1 cellular context compared by ENCODE assay signal in genomic region chr15:40754574-40754882, GRCh38.
TF ChIP-seq lines count a peak whose summit lies in the region.

No MANE protein-coding gene starts in this region.

TF ChIP-seq in HEK293, 187 proteins besides CTCF, POLR2A, EP300 and RAD21 (continued from another document):
- TF ChIP-seq GLI2 (tag by site-specific recombination; IDR thresholded peaks at IDR 0.05; ENCODE audit: borderline replicate concordance, low read depth), result no peak
- no peak for TF ChIP-seq ZBTB17 (tag by site-specific recombination; IDR thresholded peaks at IDR 0.05)
- no peak for TF ChIP-seq ZNF157 (tag by site-specific recombination; IDR thresholded peaks at IDR 0.05)
- no peak for TF ChIP-seq ZNF211 (tag by site-specific recombination; IDR thresholded peaks at IDR 0.05; ENCODE audit: low read depth)
- no peak for TF ChIP-seq ZBTB21 (tag by site-specific recombination; IDR thresholded peaks at IDR 0.05)
- no peak for TF ChIP-seq ZNF692 (tag by site-specific recombination; IDR thresholded peaks at IDR 0.05)
